Comparison of ENCODE assay signal across 9 cellular contexts in genomic region chr13:99258946-99259345, GRCh38. TPM values are rescaled to one million over a fixed set of nuclear protein-coding genes. Genes with fewer than 3 reads are reported as not detected.
A peak's percentile ranks its signal among the peaks of the same experiment; 100 is the strongest.
DNase-seq lines count a peak whose midpoint lies in the region; ATAC-seq, FAIRE-seq and TF ChIP-seq lines count a peak whose summit lies in the region.
"Had no signal": no experiment of that assay in that cellular context is flagged by ENCODE, and none has a peak within 500 bp of the region (broad histone marks: within the 10 kb centered on the region; RNA-seq: fewer than 3 reads in every experiment).

No MANE protein-coding gene starts in this region.

- H3K56ac ChIP-seq in H9 (ENCODE audit: insufficient read length, low read depth, low read length): no peak overlapping the region

- 0 out of 2 replicates have a peak overlapping the region, but pooled peaks have one; percentile 31 for H3K4me3 ChIP-seq in GM12878

- H3K4me1 ChIP-seq in GM12878 (ENCODE audit: control insufficient read depth, insufficient read depth, low read length) (peaks cover 21% of the 10 kb centered on the region), H9 (ENCODE audit: insufficient read depth, low read length) (no peaks in the 10 kb centered on the region)

- in situ Hi-C loops in GM13976 (cut with MboI; ENCODE audit: low sequenced_read_pairs, unreplicated experiment) (no loop called here), GM12878 (cut with MboI) (no loop called here)

- H3K27me3 ChIP-seq in GM12878 (replicated peaks in 1 of 2; ENCODE audit: control insufficient read depth in 2 of 2, insufficient read depth in 2 of 2, low read length in 1 of 2) (no peaks in the 10 kb centered on the region), H9 (ENCODE audit: insufficient read depth, low read length) (no peaks in the 10 kb centered on the region)

- peak; percentile 50 to 90; a peak in 3 of 4 replicates for TF ChIP-seq EP300 in GM12878 (IDR thresholded peaks at IDR 0.05; ENCODE audit: borderline replicate concordance in 1 of 2, control insufficient read depth in 1 of 2, low read depth in 2 of 2, low read length in 2 of 2)

- no peak overlapping the region for H2BK15ac ChIP-seq in H9 (ENCODE audit: low read depth, low read length)

- no peak overlapping the region for H2BK20ac ChIP-seq in H9 (ENCODE audit: low read depth, low read length, poor library complexity, severe bottlenecking)

- POLR2A ChIA-PET in GM12878 (lab: Charles Lee): interaction anchor here (0.5 to 2.0 kb wide), 3 partner anchors 28 to 58 kb away, joined by 4 to 12 read pairs (median 6); partner anchors contain the start of gene UBAC2

- SMC1A ChIA-PET in GM12878 (lab: Charles Lee; ENCODE audit: uncharacterized antibody, unreplicated experiment): interaction anchor here (0.5 to 4.4 kb wide), 17 partner anchors 11 to 82 kb away, joined by 3 to 58 read pairs (median 7); partner anchors contain the start of gene UBAC2

- peak; percentile 13 for FAIRE-seq in GM12878 (lab: Jason Lieb, UNC)

- H3K36me3 Mint-ChIP-seq in H9 (ENCODE audit: insufficient read depth in 1 of 3, low read depth in 3 of 3): peaks cover 2 to 12% (median 7%) of the 10 kb centered on the region in 3 experiments; a peak in 5 of 7 replicates

- 0 out of 4 replicates have a peak, but pooled peaks cover 0 to 4% of the 10 kb centered on the region in 2 experiments for H3K4me1 Mint-ChIP-seq in H9

- WGBS in GM12878 (ENCODE audit: insufficient coverage, insufficient replicate concordance, low lambda C conversion rate, missing lambda C conversion rate): 1% methylated on average over 3 of the region's 3 CpGs
- no CpG with 5 or more reads among the region's 3 CpGs for WGBS in H9 (ENCODE audit: extremely low coverage, insufficient read length, low lambda C conversion rate)

- TF ChIP-seq RAD21 in GM12878 (IDR thresholded peaks at IDR 0.05; ENCODE audit: insufficient read depth, low read depth, low read length): no peak

- no peak overlapping the region for H3K23ac ChIP-seq in H9 (ENCODE audit: insufficient read length, low read depth, low read length)

- no peak overlapping the region for H3K14ac ChIP-seq in H9 (ENCODE audit: insufficient read depth, low read length)

- no peak overlapping the region for H2AK5ac ChIP-seq in H9 (ENCODE audit: insufficient read length, low read length)

- H3K79me2 ChIP-seq in GM12878 (ENCODE audit: control insufficient read depth, insufficient read depth, low read length) (peaks cover 2% of the 10 kb centered on the region), H9 (ENCODE audit: insufficient read depth, low read length) (no peaks in the 10 kb centered on the region)

- H2BK5ac ChIP-seq in H9 (ENCODE audit: insufficient read length, low read length): no peak overlapping the region

- peaks cover 5 to 8% of the 10 kb centered on the region in 2 experiments; a peak in 3 of 4 replicates for H3K36me3 ChIP-seq in GM12878 (ENCODE audit: control insufficient read depth in 2 of 2, insufficient read depth in 2 of 2, low read length in 1 of 2)

- peak overlapping the region; percentile 31 for H3K4me2 ChIP-seq in GM12878 (ENCODE audit: control insufficient read depth, insufficient read depth)
- H3K4me2 ChIP-seq in H9 (ENCODE audit: insufficient read depth, insufficient read length, low read length): no peak overlapping the region

- H4K8ac ChIP-seq in H9 (replicated peaks; ENCODE audit: insufficient read length, low read depth, low read length): no peak overlapping the region

- H2AFZ ChIP-seq in GM12878 (ENCODE audit: control insufficient read depth, low read depth, low read length) (no peak overlapping the region), H9 (ENCODE audit: low read length) (no peak overlapping the region)

- RAD21 ChIA-PET in GM12878 (lab: Charles Lee; ENCODE audit: unreplicated experiment): interaction anchor here (1.0 to 4.3 kb wide), 15 partner anchors 11 to 82 kb away, joined by 4 to 37 read pairs (median 6); partner anchors contain the start of gene UBAC2

- CTCF ChIA-PET in GM12878 (lab: Yijun Ruan, JAX): interaction anchor here (0.7 to 5.1 kb wide), 13 partner anchors 10 to 178 kb away, joined by 3 to 56 read pairs (median 4); partner anchors contain the start of gene UBAC2

- no peaks in the 10 kb centered on the region for H3K9me3 ChIP-seq in GM12878 (replicated peaks; ENCODE audit: control insufficient read depth, insufficient read depth, low read length)
- no peaks in the 10 kb centered on the region for H3K9me3 ChIP-seq in H9 (ENCODE audit: control insufficient read depth, low read depth, low read length)

- no peaks in the 10 kb centered on the region for H3K9me3 Mint-ChIP-seq in H9

- peak; percentile 64 for ATAC-seq in GM21423 (IDR thresholded peaks at IDR 0.05; ENCODE audit: unreplicated experiment)
- peak; percentile 60 for ATAC-seq in HG03460 (IDR thresholded peaks at IDR 0.05; ENCODE audit: unreplicated experiment)
- ATAC-seq in GM12878: peak; percentile 83

- no peak overlapping the region for H3K4ac ChIP-seq in H9 (ENCODE audit: low read depth, low read length)

- H3K79me1 ChIP-seq in H9 (ENCODE audit: insufficient read depth, low read depth, low read length, poor library complexity, severe bottlenecking): no peaks in the 10 kb centered on the region

- H2BK120ac ChIP-seq in H9 (ENCODE audit: low read depth, low read length, poor library complexity, severe bottlenecking): no peak overlapping the region

- no TSS peak for BruUV-seq in GM12878 (replicated peaks; lab: Mats Ljungman, UMichigan)

- no peaks in the 10 kb centered on the region; the same call in 1 of the 2 replicates for H3K27me3 Mint-ChIP-seq in H9 (ENCODE audit: low read depth)

- intact Hi-C loops in GM12878 (cut with micrococcal nuclease; ENCODE audit: unreplicated experiment): loop anchor here (1.0 to 2.0 kb wide), 3 partner anchors 30 to 58 kb away; no protein-coding TSS in a partner anchor

- H3K27ac ChIP-seq in GM12878 (ENCODE audit: control insufficient read depth, insufficient read depth) (no peak overlapping the region), H9 (ENCODE audit: insufficient read length, low read depth, low read length) (no peak overlapping the region)

- H3K9ac ChIP-seq in GM12878 (ENCODE audit: control insufficient read depth, insufficient read depth, low read length) (no peak overlapping the region), H9 (ENCODE audit: extremely low read depth, insufficient read length, low read length) (no peak overlapping the region)

- no peak overlapping the region for H3T11ph ChIP-seq in H9 (ENCODE audit: low read length)

- H3K27ac Mint-ChIP-seq in H9: no peak overlapping the region

- H4K20me1 ChIP-seq in GM12878 (ENCODE audit: control insufficient read depth, insufficient read depth) (no peaks in the 10 kb centered on the region), H9 (ENCODE audit: control insufficient read depth, insufficient read depth, insufficient read length) (peaks cover 2% of the 10 kb centered on the region)

- no peak overlapping the region for H4K5ac ChIP-seq in H9 (ENCODE audit: insufficient read length, low read depth, low read length)

- H4K91ac ChIP-seq in H9 (ENCODE audit: insufficient read length, low read depth, low read length): no peak overlapping the region

- DNase-seq in GM13976 (ENCODE audit: low spot score) (peak; percentile 45), GM12878 (ENCODE audit: low read depth, low spot score) (no peak), H9 (no peak), DMS114 treated with DMSO at 0.1 percent for 48 hours (lab: John Stamatoyannopoulos, UW; ENCODE audit: unreplicated experiment) (no peak), NCI-H748 (lab: John Stamatoyannopoulos, UW; ENCODE audit: unreplicated experiment) (no peak), ecto neural progenitor cell (ENCODE audit: low spot score) (no peak)

- no peaks in the 10 kb centered on the region for H3K23me2 ChIP-seq in H9 (ENCODE audit: insufficient read length, low read depth, low read length, poor library complexity, severe bottlenecking)

- H2BK12ac ChIP-seq in H9 (ENCODE audit: insufficient read length, low read depth, low read length): no peak overlapping the region

- TF ChIP-seq CTCF in GM13976 (IDR thresholded peaks at IDR 0.05; ENCODE audit: borderline replicate concordance, control extremely low read depth, extremely low read depth, insufficient read depth, missing control alignments): no peak
- no peak for TF ChIP-seq CTCF in GM12878 (IDR thresholded peaks at IDR 0.05 in 2 of 3, conservative IDR thresholded peaks at IDR 0.05 in 1 of 3; ENCODE audit: control insufficient read depth in 2 of 3, extremely low read depth in 1 of 3, insufficient read depth in 1 of 3, low read depth in 3 of 3, low read length in 3 of 3)
- TF ChIP-seq CTCF in H9 (conservative IDR thresholded peaks at IDR 0.05): no peak

- no peak for TF ChIP-seq POLR2A in GM12878 (IDR thresholded peaks at IDR 0.05; ENCODE audit: low read depth, low read length)

- no peak overlapping the region for H3K4me3 Mint-ChIP-seq in H9

- no peak overlapping the region for H3K18ac ChIP-seq in H9 (ENCODE audit: insufficient read length, low read depth, low read length)

RNA-seq across cellular contexts. Expression of gene GPR18, which starts 0.8 kb away (rescaled TPM):
- total RNA-seq in GM12878 (2013; cell fraction: nucleolus; rRNA removed): 1.7 and 2.5 TPM in 2 replicates
- total RNA-seq in GM12878 (2014; rRNA removed) (4.9 and 5.1 TPM in 2 replicates), GM12878 (2014; rRNA removed; fragmentation: Illumina TruSeq; extraction: Trizol) (5.3 and 6.2 TPM in 2 replicates), GM12878 (2021) (3.9 and 4.8 TPM in 2 replicates), H9 (2021) (not detected in 2 replicates)
- 2.3 TPM for polyA plus RNA-seq in GM12878 (2011; ENCODE audit: low read depth)
- polyA plus RNA-seq in GM12878 (2011; rRNA removed) (12.9 and 20.6 TPM in 2 replicates), GM12878 (2014; fragmentation: Illumina TruSeq; extraction: Trizol) (8.4 and 12.7 TPM in 2 replicates), GM12878 (2014; fragmentation: Nextera tagmentation; extraction: Ambion mirVana) (1 to 10 TPM; 3.9 to 8.4 TPM), GM12878 (2014; rRNA removed) (3.3 and 4.4 TPM in 2 replicates), GM12878 (2016; fragmentation: Nextera tagmentation; extraction: Ambion mirVana) (1 to 10 TPM; 4.3 to 5.5 TPM)
- polyA plus RNA-seq in GM12878 (2011; cell fraction: cytosol; rRNA removed): 8.3 and 9.1 TPM in 2 replicates
- polyA plus RNA-seq in GM12878 (2011; cell fraction: nucleus; rRNA removed): 8.1 and 9.8 TPM in 2 replicates
- polyA plus RNA-seq in GM12878 (2012): 1.4 and 2.2 TPM in 2 replicates
- 18.5 and 26.6 TPM in 2 replicates for polyA minus RNA-seq in GM12878 (2011; rRNA and poly(A)+ RNA removed)
- polyA minus RNA-seq in GM12878 (2011; cell fraction: cytosol; rRNA and poly(A)+ RNA removed): 5.2 and 5.4 TPM in 2 replicates
- 7.4 and 9.3 TPM in 2 replicates for polyA minus RNA-seq in GM12878 (2011; cell fraction: nucleus; rRNA and poly(A)+ RNA removed)
- total RNA-seq: myocyte had no signal

RNA-seq across cellular contexts. Expression of gene GPR183, which starts 48.3 kb away (rescaled TPM):
- total RNA-seq in GM12878 (2013; cell fraction: nucleolus; rRNA removed): 568 and 600 TPM in 2 replicates
- total RNA-seq in GM12878 (2014; rRNA removed) (200 and 238 TPM in 2 replicates), GM12878 (2014; rRNA removed; fragmentation: Illumina TruSeq; extraction: Trizol) (224 and 226 TPM in 2 replicates), GM12878 (2021) (138 TPM in 2 replicates), H9 (2021) (not detected in 2 replicates)
- 73.1 TPM for polyA plus RNA-seq in GM12878 (2011; ENCODE audit: low read depth)
- polyA plus RNA-seq in GM12878 (2011; rRNA removed) (275 and 360 TPM in 2 replicates), GM12878 (2014; fragmentation: Illumina TruSeq; extraction: Trizol) (283 and 347 TPM in 2 replicates), GM12878 (2014; fragmentation: Nextera tagmentation; extraction: Ambion mirVana) (100 to 1,000 TPM; 333 to 669 TPM), GM12878 (2014; rRNA removed) (112 and 134 TPM in 2 replicates), GM12878 (2016; fragmentation: Nextera tagmentation; extraction: Ambion mirVana) (100 to 1,000 TPM; 209 to 225 TPM)
- polyA plus RNA-seq in GM12878 (2011; cell fraction: cytosol; rRNA removed): 142 and 158 TPM in 2 replicates
- 78.0 and 100 TPM in 2 replicates for polyA plus RNA-seq in GM12878 (2011; cell fraction: nucleus; rRNA removed)
- polyA plus RNA-seq in GM12878 (2012): 60.7 and 150 TPM in 2 replicates
- 163 and 244 TPM in 2 replicates for polyA minus RNA-seq in GM12878 (2011; rRNA and poly(A)+ RNA removed)
- 51.7 and 55.7 TPM in 2 replicates for polyA minus RNA-seq in GM12878 (2011; cell fraction: cytosol; rRNA and poly(A)+ RNA removed)
- 52.0 and 53.2 TPM in 2 replicates for polyA minus RNA-seq in GM12878 (2011; cell fraction: nucleus; rRNA and poly(A)+ RNA removed)

RNA-seq across cellular contexts. Expression of gene UBAC2, which starts 58.3 kb away (rescaled TPM):
- total RNA-seq in GM12878 (2013; cell fraction: nucleolus; rRNA removed): 31.8 and 34.8 TPM in 2 replicates
- 15.2 and 16.9 TPM in 2 replicates for total RNA-seq in GM12878 (2014; rRNA removed)
- 12.1 and 13.4 TPM in 2 replicates for total RNA-seq in GM12878 (2014; rRNA removed; fragmentation: Illumina TruSeq; extraction: Trizol)
- total RNA-seq in GM12878 (2021): 18.7 and 20.0 TPM in 2 replicates
- 11.5 TPM for polyA plus RNA-seq in GM12878 (2011; ENCODE audit: low read depth)
- 54.6 and 60.2 TPM in 2 replicates for polyA plus RNA-seq in GM12878 (2011; rRNA removed)
- 37.5 and 44.5 TPM in 2 replicates for polyA plus RNA-seq in GM12878 (2011; cell fraction: cytosol; rRNA removed)
- 25.7 and 30.0 TPM in 2 replicates for polyA plus RNA-seq in GM12878 (2011; cell fraction: nucleus; rRNA removed)
- polyA plus RNA-seq in GM12878 (2012): 15.2 and 21.6 TPM in 2 replicates
- 18.0 and 22.3 TPM in 2 replicates for polyA plus RNA-seq in GM12878 (2014; fragmentation: Illumina TruSeq; extraction: Trizol)
- polyA plus RNA-seq in GM12878 (2014; fragmentation: Nextera tagmentation; extraction: Ambion mirVana): 1 to 10 TPM; 3.0 to 4.1 TPM
- 14.5 and 17.0 TPM in 2 replicates for polyA plus RNA-seq in GM12878 (2014; rRNA removed)
- 10 to 100 TPM; 32.5 to 35.1 TPM for polyA plus RNA-seq in GM12878 (2016; fragmentation: Nextera tagmentation; extraction: Ambion mirVana)
- polyA minus RNA-seq in GM12878 (2011; rRNA and poly(A)+ RNA removed): 31.2 and 33.4 TPM in 2 replicates
- polyA minus RNA-seq in GM12878 (2011; cell fraction: cytosol; rRNA and poly(A)+ RNA removed): 10.8 and 11.0 TPM in 2 replicates
- 17.5 and 28.3 TPM in 2 replicates for polyA minus RNA-seq in GM12878 (2011; cell fraction: nucleus; rRNA and poly(A)+ RNA removed)
- total RNA-seq in H9 (2021): 51.7 and 52.3 TPM in 2 replicates

Comparison
In these comparisons a context has a peak if more than half of its experiments do, and no peak if none do; other contexts are left out.
1. RNA of gene GPR183, which starts 48.3 kb away (total RNA-seq): 138 to 600 TPM in GM12878; not detected in H9; every median in the first group is over 100 times any median in the second.
2. Peak in every context shown above with its lines, with median percentiles within 50 percentile points of each other: ATAC-seq.